Comparison of ENCODE assay signal across 1 cellular context in genomic region chr6:32393660-32394420, GRCh38.
TF ChIP-seq lines count a peak whose summit lies in the region.

No MANE protein-coding gene starts in this region.

TF ChIP-seq in HCT116, 20 proteins besides CTCF, POLR2A, EP300 and RAD21 (continued from another document):
- TF ChIP-seq YY1 (IDR thresholded peaks at IDR 0.05; ENCODE audit: extremely low read depth, insufficient replicate concordance, low read depth, low read length) (no peak), MAX (IDR thresholded peaks at IDR 0.05) (no peak)
